9 cellular contexts compared by ENCODE assay signal in the genomic region with DNA sequence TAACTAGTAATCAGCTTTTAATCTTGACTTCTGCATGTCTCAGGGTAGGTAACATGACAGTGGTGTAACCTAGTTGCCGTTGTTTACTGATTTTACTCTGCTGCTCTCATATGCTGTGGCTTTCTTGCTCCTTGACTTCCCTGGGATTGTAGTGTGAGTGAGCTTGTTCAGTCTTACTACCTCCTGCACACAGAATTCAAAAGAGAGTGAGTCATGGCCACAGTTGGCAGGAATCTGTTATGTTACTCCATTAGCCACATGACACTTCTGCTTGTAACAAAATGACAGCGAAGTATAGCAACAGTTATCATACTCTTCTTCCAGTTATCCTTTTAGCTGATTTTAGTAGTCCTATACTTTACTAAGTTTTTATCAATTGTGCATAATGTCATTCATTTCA. TPM values are rescaled to one million over a fixed set of nuclear protein-coding genes. Genes with fewer than 3 reads are reported as not detected.
DNase-seq lines count a peak whose midpoint lies in the region; ATAC-seq and TF ChIP-seq lines count a peak whose summit lies in the region.
"Had no signal": no experiment of that assay in that cellular context is flagged by ENCODE, and none has a peak within 500 bp of the region (broad histone marks: within the 10 kb centered on the region; RNA-seq: fewer than 3 reads in every experiment).

No MANE protein-coding gene starts in this region.

- peaks cover 67% of the 10 kb centered on the region for H3K4me1 ChIP-seq in upper lobe of right lung

- H3K4me3 Mint-ChIP-seq in activated naive CD8-positive, alpha-beta T cell treated with anti-CD3 and anti-CD28 coated beads, Interleukin-2, amount 50 U/mL, for 24 hours = no peak overlapping the region
- H3K4me3 Mint-ChIP-seq in activated naive CD8-positive, alpha-beta T cell treated with anti-CD3 and anti-CD28 coated beads for 36 hours = no peak overlapping the region
- no peak overlapping the region for H3K4me3 Mint-ChIP-seq in activated T-helper 1 cell treated with anti-CD3 and anti-CD28 coated beads, Interleukin-12 subunit alpha, Interleukin-12 subunit beta, Interleukin-2, Interleukin-4 antibody, amounts not matched to agents 30 ng/mL and 10 ng/mL and 1 ng/mL, durations not matched to agents 14 hours and 24 hours and 36 hours

- no peak for DNase-seq in activated naive CD8-positive, alpha-beta T cell treated with anti-CD3 and anti-CD28 coated beads, Interleukin-2, amount 50 U/mL, for 24 hours
- no peak for DNase-seq in activated naive CD8-positive, alpha-beta T cell treated with anti-CD3 and anti-CD28 coated beads for 36 hours
- DNase-seq in amniotic epithelial cell (ENCODE audit: low read depth) = peak; percentile 94
- DNase-seq in islet precursor cell = peak; percentile 56
- no peak for DNase-seq in upper lobe of right lung
- no peak for DNase-seq in T-helper 1 cell
- DNase-seq in activated T-helper 1 cell treated with anti-CD3 and anti-CD28 coated beads, Interleukin-12 subunit alpha, Interleukin-12 subunit beta, Interleukin-2, Interleukin-4 antibody, amounts not matched to agents 30 ng/mL and 10 ng/mL and 1 ng/mL, durations not matched to agents 14 hours and 24 hours and 36 hours (ENCODE audit: low spot score) = no peak
- no peak for DNase-seq in NCI-H69 (lab: John Stamatoyannopoulos, UW)

- peak; percentile 81 for ATAC-seq in activated naive CD8-positive, alpha-beta T cell treated with anti-CD3 and anti-CD28 coated beads, Interleukin-2, amount 50 U/mL, for 24 hours
- ATAC-seq in upper lobe of right lung = peak; percentile 96

- H3K27me3 ChIP-seq in upper lobe of right lung = no peaks in the 10 kb centered on the region
- H3K27me3 ChIP-seq: ovary had no signal

- H3K4me1 Mint-ChIP-seq in activated naive CD8-positive, alpha-beta T cell treated with anti-CD3 and anti-CD28 coated beads, Interleukin-2, amount 50 U/mL, for 24 hours = peaks cover 81% of the 10 kb centered on the region
- H3K4me1 Mint-ChIP-seq in activated naive CD8-positive, alpha-beta T cell treated with anti-CD3 and anti-CD28 coated beads for 36 hours = peaks cover 68% of the 10 kb centered on the region
- peaks cover 57% of the 10 kb centered on the region for H3K4me1 Mint-ChIP-seq in activated T-helper 1 cell treated with anti-CD3 and anti-CD28 coated beads, Interleukin-12 subunit alpha, Interleukin-12 subunit beta, Interleukin-2, Interleukin-4 antibody, amounts not matched to agents 30 ng/mL and 10 ng/mL and 1 ng/mL, durations not matched to agents 14 hours and 24 hours and 36 hours (ENCODE audit: low read depth)

- H3K9me3 Mint-ChIP-seq in activated naive CD8-positive, alpha-beta T cell treated with anti-CD3 and anti-CD28 coated beads, Interleukin-2, amount 50 U/mL, for 24 hours = no peaks in the 10 kb centered on the region
- H3K9me3 Mint-ChIP-seq in activated naive CD8-positive, alpha-beta T cell treated with anti-CD3 and anti-CD28 coated beads for 36 hours = no peaks in the 10 kb centered on the region
- no peaks in the 10 kb centered on the region for H3K9me3 Mint-ChIP-seq in activated T-helper 1 cell treated with anti-CD3 and anti-CD28 coated beads, Interleukin-12 subunit alpha, Interleukin-12 subunit beta, Interleukin-2, Interleukin-4 antibody, amounts not matched to agents 30 ng/mL and 10 ng/mL and 1 ng/mL, durations not matched to agents 14 hours and 24 hours and 36 hours

- H3K27ac ChIP-seq in upper lobe of right lung = peak overlapping the region; percentile 38
- H3K27ac ChIP-seq: ovary had no signal

- H3K36me3 ChIP-seq in upper lobe of right lung = no peaks in the 10 kb centered on the region
- H3K36me3 ChIP-seq: ovary had no signal

- H3K27me3 Mint-ChIP-seq in activated naive CD8-positive, alpha-beta T cell treated with anti-CD3 and anti-CD28 coated beads, Interleukin-2, amount 50 U/mL, for 24 hours = no peaks in the 10 kb centered on the region
- H3K27me3 Mint-ChIP-seq in activated naive CD8-positive, alpha-beta T cell treated with anti-CD3 and anti-CD28 coated beads for 36 hours = no peaks in the 10 kb centered on the region
- H3K27me3 Mint-ChIP-seq in activated T-helper 1 cell treated with anti-CD3 and anti-CD28 coated beads, Interleukin-12 subunit alpha, Interleukin-12 subunit beta, Interleukin-2, Interleukin-4 antibody, amounts not matched to agents 30 ng/mL and 10 ng/mL and 1 ng/mL, durations not matched to agents 14 hours and 24 hours and 36 hours (ENCODE audit: insufficient read depth) = no peaks in the 10 kb centered on the region

- H3K27ac Mint-ChIP-seq in activated naive CD8-positive, alpha-beta T cell treated with anti-CD3 and anti-CD28 coated beads, Interleukin-2, amount 50 U/mL, for 24 hours = no peak overlapping the region
- H3K27ac Mint-ChIP-seq in activated naive CD8-positive, alpha-beta T cell treated with anti-CD3 and anti-CD28 coated beads for 36 hours = no peak overlapping the region
- H3K27ac Mint-ChIP-seq in activated T-helper 1 cell treated with anti-CD3 and anti-CD28 coated beads, Interleukin-12 subunit alpha, Interleukin-12 subunit beta, Interleukin-2, Interleukin-4 antibody, amounts not matched to agents 30 ng/mL and 10 ng/mL and 1 ng/mL, durations not matched to agents 14 hours and 24 hours and 36 hours = no peak overlapping the region

- peaks cover 26% of the 10 kb centered on the region for H3K36me3 Mint-ChIP-seq in activated naive CD8-positive, alpha-beta T cell treated with anti-CD3 and anti-CD28 coated beads, Interleukin-2, amount 50 U/mL, for 24 hours (ENCODE audit: low read depth)
- peaks cover 31% of the 10 kb centered on the region for H3K36me3 Mint-ChIP-seq in activated naive CD8-positive, alpha-beta T cell treated with anti-CD3 and anti-CD28 coated beads for 36 hours
- peaks cover 9% of the 10 kb centered on the region for H3K36me3 Mint-ChIP-seq in activated T-helper 1 cell treated with anti-CD3 and anti-CD28 coated beads, Interleukin-12 subunit alpha, Interleukin-12 subunit beta, Interleukin-2, Interleukin-4 antibody, amounts not matched to agents 30 ng/mL and 10 ng/mL and 1 ng/mL, durations not matched to agents 14 hours and 24 hours and 36 hours (ENCODE audit: low read depth)

- no peaks in the 10 kb centered on the region for H3K9me3 ChIP-seq in upper lobe of right lung
- H3K9me3 ChIP-seq: ovary had no signal

- intact Hi-C loops in upper lobe of right lung (cut with DNase I) = no loop called here
- intact Hi-C loops in activated T-helper 1 cell treated with anti-CD3 and anti-CD28 coated beads, Interleukin-12 subunit alpha, Interleukin-12 subunit beta, Interleukin-2, Interleukin-4 antibody, amounts not matched to agents 30 ng/mL and 10 ng/mL and 1 ng/mL, durations not matched to agents 14 hours and 24 hours and 36 hours (cut with micrococcal nuclease) = no loop called here

- TF ChIP-seq CTCF in upper lobe of right lung (IDR thresholded peaks at IDR 0.05) = no peak

- H3K4me3 ChIP-seq in upper lobe of right lung = no peak overlapping the region
- H3K4me3 ChIP-seq: ovary had no signal

RNA-seq across cellular contexts. Expression of a gene that starts 18.8 kb away (rescaled TPM):
- total RNA-seq in activated naive CD8-positive, alpha-beta T cell treated with anti-CD3 and anti-CD28 coated beads for 36 hours = 10 to 100 TPM; 30.3 to 33.9 TPM
- 46.5 TPM for total RNA-seq in upper lobe of right lung
- total RNA-seq in activated T-helper 1 cell treated with anti-CD3 and anti-CD28 coated beads, Interleukin-12 subunit alpha, Interleukin-12 subunit beta, Interleukin-2, Interleukin-4 antibody, amounts not matched to agents 30 ng/mL and 10 ng/mL and 1 ng/mL, durations not matched to agents 14 hours and 24 hours and 36 hours = 57.8 and 60.9 TPM in 2 replicates

Comparison
In these comparisons a context has a peak if more than half of its experiments do, and no peak if none do; other contexts are left out.
1. DNase-seq: peak in amniotic epithelial cell (single experiment) and islet precursor cell (single experiment); none in activated naive CD8-positive, alpha-beta T cell treated with anti-CD3 and anti-CD28 coated beads, Interleukin-2, amount 50 U/mL, for 24 hours (single experiment), activated naive CD8-positive, alpha-beta T cell treated with anti-CD3 and anti-CD28 coated beads for 36 hours (single experiment), upper lobe of right lung (single experiment), T-helper 1 cell (0 of 5), activated T-helper 1 cell treated with anti-CD3 and anti-CD28 coated beads, Interleukin-12 subunit alpha, Interleukin-12 subunit beta, Interleukin-2, Interleukin-4 antibody, amounts not matched to agents 30 ng/mL and 10 ng/mL and 1 ng/mL, durations not matched to agents 14 hours and 24 hours and 36 hours (single experiment) and NCI-H69 (single experiment).